In genomic region chr12:94994312-94994711, GRCh38 we compare ENCODE assay signal across 1 cellular context.
TF ChIP-seq lines count a peak whose summit lies in the region.

No MANE protein-coding gene starts in this region.

TF ChIP-seq in HCT116, 20 proteins besides CTCF, POLR2A, EP300 and RAD21:
- no peak for TF ChIP-seq ZBTB33 (IDR thresholded peaks at IDR 0.05; ENCODE audit: extremely low read depth, insufficient replicate concordance, low read length)
- no peak for TF ChIP-seq CEBPB (IDR thresholded peaks at IDR 0.05; ENCODE audit: low read depth)
- no peak for TF ChIP-seq EGR1 (IDR thresholded peaks at IDR 0.05; ENCODE audit: low read depth)
- peak; percentile 43 for TF ChIP-seq JUND (IDR thresholded peaks at IDR 0.05)
- TF ChIP-seq REST (IDR thresholded peaks at IDR 0.05; ENCODE audit: low read depth): no peak
- no peak for TF ChIP-seq POLR2AphosphoS5 (IDR thresholded peaks at IDR 0.05; ENCODE audit: low read depth, low read length)
- TF ChIP-seq ELF1 (IDR thresholded peaks at IDR 0.05; ENCODE audit: borderline replicate concordance, low read depth): no peak
- TF ChIP-seq FOSL1 (IDR thresholded peaks at IDR 0.05; ENCODE audit: low read depth): 0 out of 2 replicates have a peak, but pooled peaks have one; percentile 24
- TF ChIP-seq TCF7L2 (IDR thresholded peaks at IDR 0.05; ENCODE audit: borderline replicate concordance, extremely low read depth, insufficient read depth, insufficient read length): no peak
- TF ChIP-seq MAX (IDR thresholded peaks at IDR 0.05): no peak; the same call in 1 of the 2 replicates
- TF ChIP-seq SRF (IDR thresholded peaks at IDR 0.05; ENCODE audit: low read depth): no peak
- TF ChIP-seq YY1 (IDR thresholded peaks at IDR 0.05; ENCODE audit: extremely low read depth, insufficient replicate concordance, low read depth, low read length): no peak
- TF ChIP-seq CBX3 (IDR thresholded peaks at IDR 0.05; ENCODE audit: low read depth): no peak
- TF ChIP-seq SIN3A (IDR thresholded peaks at IDR 0.05; ENCODE audit: low read depth): no peak
- no peak for TF ChIP-seq ATF3 (IDR thresholded peaks at IDR 0.05)
